In genomic region chr2:27211943-27212625, GRCh38 we compare ENCODE assay signal across 8 cellular contexts. TPM values are rescaled to one million over a fixed set of nuclear protein-coding genes. Genes with fewer than 3 reads are reported as not detected.
DNase-seq lines count a peak whose midpoint lies in the region; ATAC-seq and TF ChIP-seq lines count a peak whose summit lies in the region.

A gene with protein sequence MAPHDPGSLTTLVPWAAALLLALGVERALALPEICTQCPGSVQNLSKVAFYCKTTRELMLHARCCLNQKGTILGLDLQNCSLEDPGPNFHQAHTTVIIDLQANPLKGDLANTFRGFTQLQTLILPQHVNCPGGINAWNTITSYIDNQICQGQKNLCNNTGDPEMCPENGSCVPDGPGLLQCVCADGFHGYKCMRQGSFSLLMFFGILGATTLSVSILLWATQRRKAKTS (plus strand): TSS chr2:27212041. CDS start chr2:27212369, 328 bp downstream.
SLC5A6 (minus strand) TSS chr2:27212268; CDS start chr2:27207650, 4,618 bp downstream.

- H3K27ac ChIP-seq in C4-2B: peak within 1 kb of the TSS; percentile 95

- DNase-seq in NCI-H69 (lab: John Stamatoyannopoulos, UW) (peak; percentile 91), cortex of kidney (lab: John Stamatoyannopoulos, UW) (peak; percentile 92), left lobe of liver (ENCODE audit: low spot score) (peak; percentile 92)
- DNase-seq in activated CD4-positive, alpha-beta T cell treated with anti-CD3 and anti-CD28 coated beads, Interleukin-2, amount 50 U/mL, for 1 hour: peak; percentile 84
- peak; percentile 88 to 91 for DNase-seq in stimulated activated CD4-positive, alpha-beta T cell treated with anti-CD3 and anti-CD28 coated beads, Interleukin-2, amount 100 ng/mL, for 24 hours

- TF ChIP-seq CTCF in C4-2B (conservative IDR thresholded peaks at IDR 0.05): no peak

- ATAC-seq in GM19395 (IDR thresholded peaks at IDR 0.05; ENCODE audit: unreplicated experiment) (peak; percentile 81), HG03521 (IDR thresholded peaks at IDR 0.05; ENCODE audit: unreplicated experiment) (peak; percentile 78), left lobe of liver (peak; percentile 90)

RNA-seq across cellular contexts. Expression of the first gene that starts in this region (rescaled TPM):
- 31.8 TPM for total RNA-seq in left lobe of liver

RNA-seq across cellular contexts. Expression of gene SLC5A6, which starts in this region (rescaled TPM):
- 72.6 TPM for total RNA-seq in left lobe of liver

Comparison
In these comparisons a context has a peak if more than half of its experiments do, and no peak if none do; other contexts are left out.
1. Peak in every context shown above with its lines: DNase-seq, ATAC-seq and H3K27ac ChIP-seq.